ENCODE assay signal across 28 cellular contexts in genomic region chr17:76588182-76588581, GRCh38. TPM values are rescaled to one million over a fixed set of nuclear protein-coding genes. Genes with fewer than 3 reads are reported as not detected.
"Had no signal": no experiment of that assay in that cellular context is flagged by ENCODE, and none has a peak within 500 bp of the region (broad histone marks: within the 10 kb centered on the region; RNA-seq: fewer than 3 reads in every experiment).

No MANE protein-coding gene starts in this region.

- FAIRE-seq: endothelial cell of umbilical vein, pancreas, TTC549 had no signal

- H3K4me1 ChIP-seq: pancreas had no signal

- H3K27ac Mint-ChIP-seq: activated CD8-positive, alpha-beta T cell treated with anti-CD3 and anti-CD28 coated beads, Interleukin-2, amount 10 ng/mL, durations not matched to agents 7 days and 5 days; activated naive CD4-positive, alpha-beta T cell treated with anti-CD3 and anti-CD28 coated beads, Interleukin-2, amount 10 ng/mL, durations not matched to agents 7 days and 5 days; activated naive CD8-positive, alpha-beta T cell treated with anti-CD3 and anti-CD28 coated beads, Interleukin-2, amount 50 U/mL, for 24 hours; activated T-cell treated with anti-CD3 and anti-CD28 coated beads, Interleukin-2, amount 50 U/mL, for 24 hours; dendritic cell treated with granulocyte-macrophage colony-stimulating factor and Interleukin-4, amounts not matched to agents 40 ng/mL and 50 ng/mL, for 4 days; stimulated activated effector memory CD8-positive, alpha-beta T cell treated with anti-CD3 and anti-CD28 coated beads, Interleukin-12 subunit alpha, Interleukin-12 subunit beta, amount 100 ng/mL, for 72 hours had no signal

- H3K27ac ChIP-seq: breast epithelium, esophagus muscularis mucosa, gastroesophageal sphincter, heart left ventricle, left ventricle myocardium inferior, neutrophil, pancreas, stomach, upper lobe of left lung had no signal

- H3K4me3 ChIP-seq: breast epithelium, esophagus muscularis mucosa, gastroesophageal sphincter, heart left ventricle, left ventricle myocardium inferior, pancreas, smooth muscle cell, stomach, upper lobe of left lung had no signal

- ATAC-seq: activated CD8-positive, alpha-beta T cell treated with anti-CD3 and anti-CD28 coated beads, Interleukin-2, amount 10 ng/mL, durations not matched to agents 7 days and 5 days; activated naive CD8-positive, alpha-beta T cell treated with anti-CD3 and anti-CD28 coated beads, Interleukin-2, amount 50 U/mL, for 24 hours; gastroesophageal sphincter; heart left ventricle; pancreas; sciatic nerve; stimulated activated effector memory CD8-positive, alpha-beta T cell treated with anti-CD3 and anti-CD28 coated beads, Interleukin-12 subunit alpha, Interleukin-12 subunit beta, amount 100 ng/mL, for 72 hours had no signal

- H3K27me3 ChIP-seq: pancreas had no signal

- H3K4me2 ChIP-seq: smooth muscle cell had no signal

- DNase-seq: activated CD4-positive, alpha-beta T cell treated with anti-CD3 and anti-CD28 coated beads for 4 hours; activated CD8-positive, alpha-beta T cell treated with anti-CD3 and anti-CD28 coated beads, Interleukin-2, amount 10 ng/mL, durations not matched to agents 7 days and 5 days; activated effector memory CD4-positive, alpha-beta T cell treated with Interleukin-2 at 50 U/mL for 16 hours; activated naive CD4-positive, alpha-beta T cell treated with anti-CD3 and anti-CD28 coated beads, Interleukin-2, amount 10 ng/mL, durations not matched to agents 7 days and 5 days; activated naive CD8-positive, alpha-beta T cell treated with anti-CD3 and anti-CD28 coated beads, Interleukin-2, amount 50 U/mL, for 24 hours; activated T-cell treated with anti-CD3 and anti-CD28 coated beads, Interleukin-2, amount 50 U/mL, for 24 hours; effector CD8-positive, alpha-beta T cell; heart left ventricle; left ventricle myocardium inferior; pancreas; stimulated activated CD4-positive, alpha-beta T cell treated with anti-CD3 and anti-CD28 coated beads, Interleukin-4, amount 100 ng/mL, for 1 hour; stomach; upper lobe of left lung had no signal

- H3K4me3 Mint-ChIP-seq: activated CD8-positive, alpha-beta T cell treated with anti-CD3 and anti-CD28 coated beads, Interleukin-2, amount 10 ng/mL, durations not matched to agents 7 days and 5 days; activated naive CD4-positive, alpha-beta T cell treated with anti-CD3 and anti-CD28 coated beads, Interleukin-2, amount 10 ng/mL, durations not matched to agents 7 days and 5 days; activated naive CD8-positive, alpha-beta T cell treated with anti-CD3 and anti-CD28 coated beads, Interleukin-2, amount 50 U/mL, for 24 hours; activated T-cell treated with anti-CD3 and anti-CD28 coated beads, Interleukin-2, amount 50 U/mL, for 24 hours; dendritic cell treated with granulocyte-macrophage colony-stimulating factor and Interleukin-4, amounts not matched to agents 40 ng/mL and 50 ng/mL, for 4 days; stimulated activated effector memory CD8-positive, alpha-beta T cell treated with anti-CD3 and anti-CD28 coated beads, Interleukin-12 subunit alpha, Interleukin-12 subunit beta, amount 100 ng/mL, for 72 hours had no signal

- H3K36me3 Mint-ChIP-seq: activated naive CD4-positive, alpha-beta T cell treated with anti-CD3 and anti-CD28 coated beads, Interleukin-2, amount 10 ng/mL, durations not matched to agents 7 days and 5 days; stimulated activated effector memory CD8-positive, alpha-beta T cell treated with anti-CD3 and anti-CD28 coated beads, Interleukin-12 subunit alpha, Interleukin-12 subunit beta, amount 100 ng/mL, for 72 hours had no signal

- H3K9me3 ChIP-seq: breast epithelium, esophagus muscularis mucosa, gastroesophageal sphincter, heart left ventricle, left ventricle myocardium inferior, neutrophil, pancreas, stomach, upper lobe of left lung had no signal

- H3K36me3 ChIP-seq: breast epithelium, esophagus muscularis mucosa, gastroesophageal sphincter, heart left ventricle, left ventricle myocardium inferior, neutrophil, pancreas, stomach, upper lobe of left lung had no signal

- H3K9me3 Mint-ChIP-seq: activated naive CD4-positive, alpha-beta T cell treated with anti-CD3 and anti-CD28 coated beads, Interleukin-2, amount 10 ng/mL, durations not matched to agents 7 days and 5 days; activated naive CD8-positive, alpha-beta T cell treated with anti-CD3 and anti-CD28 coated beads, Interleukin-2, amount 50 U/mL, for 24 hours; activated T-cell treated with anti-CD3 and anti-CD28 coated beads, Interleukin-2, amount 50 U/mL, for 24 hours; dendritic cell treated with granulocyte-macrophage colony-stimulating factor and Interleukin-4, amounts not matched to agents 40 ng/mL and 50 ng/mL, for 4 days; stimulated activated effector memory CD8-positive, alpha-beta T cell treated with anti-CD3 and anti-CD28 coated beads, Interleukin-12 subunit alpha, Interleukin-12 subunit beta, amount 100 ng/mL, for 72 hours had no signal

RNA-seq across cellular contexts. Expression of gene ST6GALNAC2, which starts 2.5 kb away (rescaled TPM):
- total RNA-seq: activated CD8-positive, alpha-beta T cell treated with anti-CD3 and anti-CD28 coated beads, Interleukin-2, amount 10 ng/mL, durations not matched to agents 7 days and 5 days; T-helper 2 cell treated with Interferon-gamma antibody and Interleukin-4, amounts not matched to agents 100 ng/mL and 5 ng/mL, for 36 hours; temporal lobe had no signal

RNA-seq across cellular contexts. Expression of gene PRCD, which starts 48.3 kb away (rescaled TPM):
- total RNA-seq: activated CD8-positive, alpha-beta T cell treated with anti-CD3 and anti-CD28 coated beads, Interleukin-2, amount 10 ng/mL, durations not matched to agents 7 days and 5 days; endothelial cell of umbilical vein; kidney epithelial cell; myocyte; T-helper 2 cell treated with Interferon-gamma antibody and Interleukin-4, amounts not matched to agents 100 ng/mL and 5 ng/mL, for 36 hours had no signal
- polyA plus RNA-seq: aorta, endothelial cell of umbilical vein had no signal

RNA-seq across cellular contexts. Expression of gene ST6GALNAC1, which starts 55.4 kb away (rescaled TPM):
- total RNA-seq: activated CD8-positive, alpha-beta T cell treated with anti-CD3 and anti-CD28 coated beads, Interleukin-2, amount 10 ng/mL, durations not matched to agents 7 days and 5 days; kidney epithelial cell; myocyte; smooth muscle cell had no signal
- polyA plus RNA-seq: smooth muscle cell had no signal
